In the genomic region with DNA sequence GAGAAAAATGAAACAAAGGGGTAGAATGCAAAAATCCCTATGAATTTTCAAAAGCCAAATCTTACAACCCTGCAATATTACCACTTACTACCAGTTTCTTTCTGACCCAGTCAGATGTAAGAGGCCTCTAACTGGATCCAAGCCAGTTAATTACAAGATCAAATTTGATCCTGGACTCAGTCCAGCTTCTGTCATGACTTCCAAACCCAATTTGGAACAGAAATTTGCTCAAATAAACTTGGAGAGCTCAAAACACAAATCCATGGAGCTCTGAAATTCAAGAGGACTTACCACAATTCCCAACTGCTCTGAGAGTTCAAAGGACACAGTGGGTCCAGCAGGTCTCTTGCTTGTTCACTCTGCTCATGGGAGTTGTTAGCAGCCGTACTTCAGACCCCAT, we compare ENCODE assay signal across 26 cellular contexts.
"Had no signal": no experiment of that assay in that cellular context is flagged by ENCODE, and none has a peak within 500 bp of the region (broad histone marks: within the 10 kb centered on the region; RNA-seq: fewer than 3 reads in every experiment).

No MANE protein-coding gene starts in this region.

- H3K4me3 ChIP-seq: esophagus muscularis mucosa, gastroesophageal sphincter, heart right ventricle, lower lobe of right lung, ovary, psoas muscle, sigmoid colon, stomach, thyroid gland, vagina had no signal

- DNase-seq: dermis blood vessel endothelial cell; effector memory CD4-positive, alpha-beta T cell; foreskin keratinocyte; glutamatergic neuron; heart right ventricle; hypothalamus; immature natural killer cell; left ventricle myocardium superior; lower lobe of right lung; natural killer cell; occipital lobe; ovary; psoas muscle; right cardiac atrium; sigmoid colon; stimulated activated CD4-positive, alpha-beta T cell treated with anti-CD3 and anti-CD28 coated beads, Interleukin-2, amount 100 ng/mL, for 24 hours; stimulated activated CD4-positive, alpha-beta T cell treated with anti-CD3 and anti-CD28 coated beads, Interleukin-4, amount 100 ng/mL, for 24 hours; stimulated activated naive CD4-positive, alpha-beta T cell treated with Interleukin-2 at 50 U/mL for 16 hours; stomach; thyroid gland; trophoblast cell had no signal

- H3K36me3 ChIP-seq: esophagus muscularis mucosa, gastroesophageal sphincter, heart right ventricle, lower lobe of right lung, ovary, sigmoid colon, stomach, thyroid gland, vagina had no signal

- H3K27me3 ChIP-seq: esophagus muscularis mucosa, foreskin keratinocyte, gastroesophageal sphincter, heart right ventricle, ovary, sigmoid colon, stomach, thyroid gland, vagina had no signal

- FAIRE-seq: endothelial cell of umbilical vein, keratinocyte had no signal
